ENCODE assay signal across 13 cellular contexts in the genomic region with DNA sequence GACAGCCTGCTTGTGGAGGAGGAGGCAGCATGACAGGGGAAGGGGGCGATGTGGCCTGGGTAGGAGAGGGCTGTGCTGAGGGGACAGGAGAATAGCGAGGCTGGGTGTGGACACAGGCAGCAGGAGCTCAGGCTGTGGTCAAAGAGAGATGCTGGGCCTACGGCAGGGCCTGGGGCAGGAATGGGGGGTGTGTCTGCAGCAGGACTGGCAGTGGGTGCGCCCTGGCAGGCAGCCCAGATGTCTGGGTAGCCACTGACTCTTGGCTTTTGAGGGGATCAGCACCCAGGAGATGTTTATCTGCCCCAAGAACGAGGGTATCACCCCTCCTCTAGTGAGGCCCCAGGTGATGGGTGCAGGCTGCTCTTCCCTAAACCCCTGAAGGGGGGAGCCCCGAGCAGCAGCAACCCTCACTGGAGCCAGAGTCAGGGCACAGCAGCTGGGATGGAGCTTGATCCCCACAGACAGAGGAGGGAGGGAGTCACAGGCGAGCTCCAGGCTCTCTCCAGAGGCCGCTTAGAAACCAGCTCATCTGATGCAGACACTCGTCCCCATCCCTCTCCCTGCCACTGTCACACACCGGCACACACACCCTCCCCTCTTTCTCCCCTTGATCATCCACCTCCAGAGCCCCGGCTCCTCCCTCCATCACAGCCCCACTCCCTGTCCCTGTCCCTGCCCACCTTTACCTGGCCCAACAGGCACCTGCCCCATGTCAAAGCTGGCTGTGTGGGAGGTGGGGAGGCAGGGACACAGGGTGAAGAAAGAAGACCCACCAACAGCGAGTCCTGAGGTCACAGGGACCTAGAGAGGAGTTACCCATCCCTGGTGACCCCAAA. TPM values are rescaled to one million over a fixed set of nuclear protein-coding genes. Genes with fewer than 3 reads are reported as not detected.
A peak's percentile ranks its signal among the peaks of the same experiment; 100 is the strongest.
DNase-seq lines count a peak whose midpoint lies in the region; ATAC-seq and TF ChIP-seq lines count a peak whose summit lies in the region.
"Had no signal": no experiment of that assay in that cellular context is flagged by ENCODE, and none has a peak within 500 bp of the region (broad histone marks: within the 10 kb centered on the region; RNA-seq: fewer than 3 reads in every experiment).

No MANE protein-coding gene starts in this region.

- H3K9me3 ChIP-seq in NT2/D1 (ENCODE audit: insufficient read depth, low read length) (no peaks in the 10 kb centered on the region), esophagus muscularis mucosa (no peaks in the 10 kb centered on the region), gastrocnemius medialis (no peaks in the 10 kb centered on the region), MM.1S (replicated peaks; ENCODE audit: insufficient read depth, low read length) (no peaks in the 10 kb centered on the region)
- H3K9me3 ChIP-seq: adrenal gland had no signal

- TF ChIP-seq CTCF in esophagus muscularis mucosa (IDR thresholded peaks at IDR 0.05) = no peak
- TF ChIP-seq CTCF in gastrocnemius medialis (IDR thresholded peaks at IDR 0.05 in 4 of 5, conservative IDR thresholded peaks at IDR 0.05 in 1 of 5) = no peak
- TF ChIP-seq CTCF in MM.1S (IDR thresholded peaks at IDR 0.05; ENCODE audit: low read length) = no peak

- H3K27me3 ChIP-seq in NT2/D1 (ENCODE audit: insufficient read depth, insufficient read length) (no peaks in the 10 kb centered on the region), esophagus muscularis mucosa (peaks cover 0 to 14% (median 0%) of the 10 kb centered on the region in 4 donors), gastrocnemius medialis (no peaks in the 10 kb centered on the region), MM.1S (replicated peaks; ENCODE audit: insufficient read depth, low read length) (no peaks in the 10 kb centered on the region)
- H3K27me3 ChIP-seq: adrenal gland had no signal

- H3K27ac ChIP-seq in esophagus muscularis mucosa (replicated peaks in 1 of 4) (no peak overlapping the region), gastrocnemius medialis (no peak overlapping the region), MM.1S (ENCODE audit: low read length) (no peak overlapping the region)

- no peak for ATAC-seq in activated T-cell treated with anti-CD3 and anti-CD28 coated beads, Interleukin-2, amount 50 U/mL, for 72 hours (replicated peaks in 1 of 2)
- no peak for ATAC-seq in gastrocnemius medialis

- H4K20me1 ChIP-seq in MM.1S (ENCODE audit: insufficient read depth, low read length) = no peaks in the 10 kb centered on the region

- DNase-seq in activated T-cell treated with anti-CD3 and anti-CD28 coated beads, Interleukin-2, amount 50 U/mL, for 24 hours = peak; percentile 34
- no peak for DNase-seq in activated T-cell treated with anti-CD3 and anti-CD28 coated beads, Interleukin-2, amount 50 U/mL, for 72 hours
- DNase-seq in NT2/D1 (ENCODE audit: low read depth, low spot score) (no peak), esophagus muscularis mucosa (ENCODE audit: extremely low spot score) (peak; percentile 87), gastrocnemius medialis (no peak), NCI-H1436 (lab: John Stamatoyannopoulos, UW) (no peak), MM.1S (no peak)
- peak; percentile 22 for DNase-seq in stimulated activated CD8-positive, alpha-beta memory T cell treated with anti-CD3 and anti-CD28 coated beads, Interleukin-4, amount 100 ng/mL, for 48 hours
- DNase-seq: activated CD4-positive, CD25-positive, alpha-beta regulatory T cell treated with anti-CD3 and anti-CD28 coated beads, Interleukin-2, amount 50 U/mL, for 72 hours; HFFc6 had no signal

- H3K36me3 ChIP-seq in NT2/D1 (ENCODE audit: insufficient read depth, insufficient read length, low read length) (no peaks in the 10 kb centered on the region), esophagus muscularis mucosa (no peaks in the 10 kb centered on the region), gastrocnemius medialis (no peaks in the 10 kb centered on the region), MM.1S (replicated peaks; ENCODE audit: insufficient read depth, low read length) (no peaks in the 10 kb centered on the region)
- H3K36me3 ChIP-seq: adrenal gland had no signal

- no peak overlapping the region for H3K4me3 Mint-ChIP-seq in activated T-cell treated with anti-CD3 and anti-CD28 coated beads, Interleukin-2, amount 50 U/mL, for 24 hours
- no peak overlapping the region for H3K4me3 Mint-ChIP-seq in activated T-cell treated with anti-CD3 and anti-CD28 coated beads, Interleukin-2, amount 50 U/mL, for 72 hours
- H3K4me3 Mint-ChIP-seq: HFFc6 had no signal

- no peaks in the 10 kb centered on the region for H3K9me3 Mint-ChIP-seq in activated T-cell treated with anti-CD3 and anti-CD28 coated beads, Interleukin-2, amount 50 U/mL, for 24 hours
- no peaks in the 10 kb centered on the region for H3K9me3 Mint-ChIP-seq in activated T-cell treated with anti-CD3 and anti-CD28 coated beads, Interleukin-2, amount 50 U/mL, for 72 hours
- H3K9me3 Mint-ChIP-seq: HFFc6 had no signal

- H3K9ac ChIP-seq in NT2/D1 (ENCODE audit: insufficient read length, low read depth) = peak overlapping the region; percentile 22
- H3K9ac ChIP-seq in MM.1S (ENCODE audit: low read length) = no peak overlapping the region

- in situ Hi-C loops in gastrocnemius medialis (cut with MboI; ENCODE audit: low sequenced_read_pairs in 4 of 4) = no loop called here

- H3K4me1 Mint-ChIP-seq in activated T-cell treated with anti-CD3 and anti-CD28 coated beads, Interleukin-2, amount 50 U/mL, for 24 hours (ENCODE audit: low read depth) = peaks cover 13% of the 10 kb centered on the region
- H3K4me1 Mint-ChIP-seq in activated T-cell treated with anti-CD3 and anti-CD28 coated beads, Interleukin-2, amount 50 U/mL, for 72 hours (ENCODE audit: low read depth) = no peaks in the 10 kb centered on the region

- H3K79me2 ChIP-seq in MM.1S (ENCODE audit: low read length) = no peaks in the 10 kb centered on the region

- no peak overlapping the region for H3K4me3 ChIP-seq in NT2/D1 (ENCODE audit: insufficient read length, low read depth)
- H3K4me3 ChIP-seq in esophagus muscularis mucosa = no peak overlapping the region
- H3K4me3 ChIP-seq in gastrocnemius medialis = no peak overlapping the region
- H3K4me3 ChIP-seq in MM.1S (ENCODE audit: low read length) = no peak overlapping the region
- H3K4me3 ChIP-seq: adrenal gland had no signal

- no peak overlapping the region for H3K27ac Mint-ChIP-seq in activated T-cell treated with anti-CD3 and anti-CD28 coated beads, Interleukin-2, amount 50 U/mL, for 24 hours
- no peak overlapping the region for H3K27ac Mint-ChIP-seq in activated T-cell treated with anti-CD3 and anti-CD28 coated beads, Interleukin-2, amount 50 U/mL, for 72 hours
- H3K27ac Mint-ChIP-seq: HFFc6 had no signal

- H3K4me2 ChIP-seq in MM.1S (ENCODE audit: low read depth, low read length) = no peak overlapping the region

- no peak for TF ChIP-seq EP300 in esophagus muscularis mucosa (IDR thresholded peaks at IDR 0.05)

- no peak for TF ChIP-seq POLR2A in esophagus muscularis mucosa (IDR thresholded peaks at IDR 0.05; ENCODE audit: low read depth)
- no peak for TF ChIP-seq POLR2A in gastrocnemius medialis (IDR thresholded peaks at IDR 0.05)

- WGBS in esophagus muscularis mucosa = 84% methylated on average over 10 of the region's 12 CpGs

- H3F3A ChIP-seq in MM.1S (ENCODE audit: insufficient read depth, low read length) = no peaks in the 10 kb centered on the region

- no peaks in the 10 kb centered on the region for H3K36me3 Mint-ChIP-seq in activated T-cell treated with anti-CD3 and anti-CD28 coated beads, Interleukin-2, amount 50 U/mL, for 24 hours (ENCODE audit: low read depth)
- no peaks in the 10 kb centered on the region for H3K36me3 Mint-ChIP-seq in activated T-cell treated with anti-CD3 and anti-CD28 coated beads, Interleukin-2, amount 50 U/mL, for 72 hours (ENCODE audit: insufficient read depth in 2 of 2)

- H3K4me1 ChIP-seq in NT2/D1 (ENCODE audit: insufficient read depth, insufficient read length) = peaks cover 17% of the 10 kb centered on the region
- peaks cover 6 to 16% (median 12%) of the 10 kb centered on the region in 4 donors for H3K4me1 ChIP-seq in esophagus muscularis mucosa
- H3K4me1 ChIP-seq in gastrocnemius medialis = peaks cover 13 to 15% of the 10 kb centered on the region in 2 donors
- 0 out of 2 replicates have a peak, but pooled peaks cover 1% of the 10 kb centered on the region for H3K4me1 ChIP-seq in MM.1S (ENCODE audit: low read length)

- intact Hi-C loops in esophagus muscularis mucosa (cut with DNase I) = loop anchor here (5.0 kb wide), 1 partner anchor 245 kb away; no protein-coding TSS in a partner anchor
- intact Hi-C loops in gastrocnemius medialis (cut with DNase I; ENCODE audit: low total_unique reads) = no loop called here

- H3K27me3 Mint-ChIP-seq in activated T-cell treated with anti-CD3 and anti-CD28 coated beads, Interleukin-2, amount 50 U/mL, for 24 hours = no peaks in the 10 kb centered on the region
- peaks cover under 1% of the 10 kb centered on the region for H3K27me3 Mint-ChIP-seq in activated T-cell treated with anti-CD3 and anti-CD28 coated beads, Interleukin-2, amount 50 U/mL, for 72 hours (ENCODE audit: low read depth)

- no peaks in the 10 kb centered on the region for H3K9me2 ChIP-seq in MM.1S (replicated peaks; ENCODE audit: insufficient read depth, low read length)

- no peak overlapping the region for H2AFZ ChIP-seq in MM.1S (ENCODE audit: low read length)

RNA-seq across cellular contexts. Expression of gene TNS1, which starts 29.8 kb away (rescaled TPM):
- total RNA-seq in activated T-cell treated with anti-CD3 and anti-CD28 coated beads, Interleukin-2, amount 50 U/mL, for 72 hours = under 1 TPM; 0.65 to 0.93 TPM
- total RNA-seq in esophagus muscularis mucosa (1,000 to 10,000 TPM; 1,001 to 2,170 (median 1,411) TPM), gastrocnemius medialis (100 to 1,000 TPM; 407 to 670 (median 484) TPM)

RNA-seq across cellular contexts. Expression of gene RUFY4, which starts 36.5 kb away (rescaled TPM):
- total RNA-seq in activated T-cell treated with anti-CD3 and anti-CD28 coated beads, Interleukin-2, amount 50 U/mL, for 72 hours = 1 to 10 TPM in 1 of 2 donors, under 1 TPM in 1; 0.84 to 1.9 TPM
- under 1 TPM in 1 of 4 donors, not detected in 3; 0.11 TPM for total RNA-seq in esophagus muscularis mucosa
- under 1 TPM in 1 of 4 donors, not detected in 3; 0.25 TPM for total RNA-seq in gastrocnemius medialis
- total RNA-seq: HFFc6, lung microvascular endothelial cell, skeletal muscle tissue had no signal

Comparison
In these comparisons a context has a peak if more than half of its experiments do, and no peak if none do; other contexts are left out.
1. DNase-seq: peak in activated T-cell treated with anti-CD3 and anti-CD28 coated beads, Interleukin-2, amount 50 U/mL, for 24 hours (single experiment), esophagus muscularis mucosa (single experiment) and stimulated activated CD8-positive, alpha-beta memory T cell treated with anti-CD3 and anti-CD28 coated beads, Interleukin-4, amount 100 ng/mL, for 48 hours (single experiment); none in activated T-cell treated with anti-CD3 and anti-CD28 coated beads, Interleukin-2, amount 50 U/mL, for 72 hours (0 of 2), NT2/D1 (single experiment), gastrocnemius medialis (0 of 2), NCI-H1436 (single experiment) and MM.1S (single experiment).
2. RNA of gene TNS1, which starts 29.8 kb away (total RNA-seq): 1,001 to 2,170 TPM in esophagus muscularis mucosa and 407 to 670 TPM in gastrocnemius medialis; 0.65 to 0.93 TPM in activated T-cell treated with anti-CD3 and anti-CD28 coated beads, Interleukin-2, amount 50 U/mL, for 72 hours; every median in the first group is over 100 times any median in the second.